In genomic region chr15:58705105-58705504, GRCh38 we compare ENCODE assay signal across 22 cellular contexts. TPM values are rescaled to one million over a fixed set of nuclear protein-coding genes. Genes with fewer than 3 reads are reported as not detected.
DNase-seq lines count a peak whose midpoint lies in the region; ATAC-seq and TF ChIP-seq lines count a peak whose summit lies in the region.
"Had no signal": no experiment of that assay in that cellular context is flagged by ENCODE, and none has a peak within 500 bp of the region (broad histone marks: within the 10 kb centered on the region; RNA-seq: fewer than 3 reads in every experiment).

No MANE protein-coding gene starts in this region.

- POLR2A ChIA-PET in PC-3 (lab: Charles Lee; ENCODE audit: unreplicated experiment) = interaction anchor here (0.5 kb wide), 1 partner anchor 65 kb away, joined by 3 read pairs; no protein-coding TSS in a partner anchor

- H3F3A ChIP-seq in PC-3 (ENCODE audit: low read length, unreplicated experiment) = no peaks in the 10 kb centered on the region

- H3K4me3 Mint-ChIP-seq in mesothelial cell of epicardium = no peak overlapping the region
- no peak overlapping the region for H3K4me3 Mint-ChIP-seq in activated CD4-positive, alpha-beta T cell treated with anti-CD3 and anti-CD28 coated beads, Interleukin-2, amount 10 ng/mL, durations not matched to agents 24 days and 14 days
- H3K4me3 Mint-ChIP-seq: CD14-positive monocyte; CD4-positive, alpha-beta memory T cell; GM23338; IgD-negative memory B cell had no signal

- no peak for TF ChIP-seq POLR2A in body of pancreas (IDR thresholded peaks at IDR 0.05)

- H4K20me1 ChIP-seq in PC-3 (ENCODE audit: low read length) = no peaks in the 10 kb centered on the region

- H3K27me3 Mint-ChIP-seq in mesothelial cell of epicardium (ENCODE audit: low read depth) = no peaks in the 10 kb centered on the region
- H3K27me3 Mint-ChIP-seq in activated CD4-positive, alpha-beta T cell treated with anti-CD3 and anti-CD28 coated beads, Interleukin-2, amount 10 ng/mL, durations not matched to agents 24 days and 14 days = no peaks in the 10 kb centered on the region
- H3K27me3 Mint-ChIP-seq: CD4-positive, alpha-beta memory T cell; IgD-negative memory B cell had no signal

- H3K4me3 ChIP-seq in PC-3 (ENCODE audit: low read length) (no peak overlapping the region), astrocyte of the spinal cord (ENCODE audit: low read depth, low read length) (no peak overlapping the region), body of pancreas (no peak overlapping the region)
- H3K4me3 ChIP-seq: A549, BLaER1, GM12878, GM23338 had no signal

- H3K4me1 ChIP-seq in PC-3 (ENCODE audit: insufficient read depth, low read length) (peaks cover 6% of the 10 kb centered on the region), body of pancreas (no peaks in the 10 kb centered on the region)

- 60 to 63% methylated on average over 2 of the region's 2 CpGs for WGBS in body of pancreas, 2 donors

- peaks cover 10% of the 10 kb centered on the region; the same call in 1 of the 2 replicates for H3K79me2 ChIP-seq in PC-3 (ENCODE audit: low read length)

- TF ChIP-seq CTCF in PC-3 (conservative IDR thresholded peaks at IDR 0.05; ENCODE audit: low read depth, low read length) (no peak), astrocyte of the spinal cord (IDR thresholded peaks at IDR 0.05; ENCODE audit: low read depth, low read length) (no peak), mesothelial cell of epicardium (IDR thresholded peaks at IDR 0.05; ENCODE audit: unreplicated experiment) (no peak), body of pancreas (IDR thresholded peaks at IDR 0.05) (no peak)

- ATAC-seq in PC-3 = peak; percentile 50; the same call in 1 of the 2 replicates
- ATAC-seq in body of pancreas = no peak
- ATAC-seq: A549, GM12878, GM23338, HepG2 had no signal

- BruUV-seq in PC-3 (replicated peaks; lab: Mats Ljungman, UMichigan) = no TSS peak

- H3K9me3 ChIP-seq in PC-3 (ENCODE audit: low read length) (no peaks in the 10 kb centered on the region), body of pancreas (no peaks in the 10 kb centered on the region)
- H3K9me3 ChIP-seq: A549 had no signal

- H3K36me3 Mint-ChIP-seq in mesothelial cell of epicardium = peaks cover 40% of the 10 kb centered on the region
- peaks cover 69% of the 10 kb centered on the region for H3K36me3 Mint-ChIP-seq in activated CD4-positive, alpha-beta T cell treated with anti-CD3 and anti-CD28 coated beads, Interleukin-2, amount 10 ng/mL, durations not matched to agents 24 days and 14 days (ENCODE audit: low read depth)

- intact Hi-C loops in PC-3 (cut with micrococcal nuclease) (no loop called here), body of pancreas (cut with DNase I) (no loop called here)
- intact Hi-C loops in activated CD4-positive, alpha-beta T cell treated with anti-CD3 and anti-CD28 coated beads, Interleukin-2, amount 10 ng/mL, durations not matched to agents 24 days and 14 days (cut with micrococcal nuclease) = loop anchor here (5.0 to 10.0 kb wide), 2 partner anchors 42 to 110 kb away; partner anchors contain the start of gene ADAM10

- H3K9ac ChIP-seq in PC-3 (ENCODE audit: low read length) = no peak overlapping the region
- H3K9ac ChIP-seq: BLaER1 had no signal

- H2AFZ ChIP-seq in PC-3 (ENCODE audit: low read length) = no peak overlapping the region
- H2AFZ ChIP-seq: GM23338 had no signal

- H3K9me3 Mint-ChIP-seq in mesothelial cell of epicardium = peaks cover 11% of the 10 kb centered on the region
- H3K9me3 Mint-ChIP-seq in activated CD4-positive, alpha-beta T cell treated with anti-CD3 and anti-CD28 coated beads, Interleukin-2, amount 10 ng/mL, durations not matched to agents 24 days and 14 days = peaks cover 10% of the 10 kb centered on the region

- in situ Hi-C loops in astrocyte of the spinal cord (cut with HindIII; ENCODE audit: low sequenced_read_pairs) = no loop called here

- no peaks in the 10 kb centered on the region for H3K9me2 ChIP-seq in PC-3 (replicated peaks; ENCODE audit: low read length)

- peaks cover 7% of the 10 kb centered on the region for H3K4me1 Mint-ChIP-seq in mesothelial cell of epicardium
- H3K4me1 Mint-ChIP-seq in activated CD4-positive, alpha-beta T cell treated with anti-CD3 and anti-CD28 coated beads, Interleukin-2, amount 10 ng/mL, durations not matched to agents 24 days and 14 days = peaks cover 40% of the 10 kb centered on the region
- H3K4me1 Mint-ChIP-seq: GM23338 had no signal

- H3K27me3 ChIP-seq in PC-3 (ENCODE audit: low read length) (no peaks in the 10 kb centered on the region), body of pancreas (no peaks in the 10 kb centered on the region)
- H3K27me3 ChIP-seq: BLaER1 had no signal

- peak overlapping the region; percentile 12 for H3K27ac Mint-ChIP-seq in mesothelial cell of epicardium
- H3K27ac Mint-ChIP-seq in activated CD4-positive, alpha-beta T cell treated with anti-CD3 and anti-CD28 coated beads, Interleukin-2, amount 10 ng/mL, durations not matched to agents 24 days and 14 days = no peak overlapping the region
- H3K27ac Mint-ChIP-seq: GM23338, IgD-negative memory B cell had no signal

- CTCF ChIA-PET in PC-3 (lab: Charles Lee) = no interaction called here

- H3K36me3 ChIP-seq in PC-3 (ENCODE audit: low read depth, low read length) (peaks cover 3% of the 10 kb centered on the region; the same call in 1 of the 2 replicates), body of pancreas (replicated peaks in 1 of 2; ENCODE audit: insufficient read depth in 1 of 2, low read depth in 2 of 2) (no peaks in the 10 kb centered on the region)

- no peak overlapping the region for H3K4me2 ChIP-seq in PC-3 (ENCODE audit: low read length)
- H3K4me2 ChIP-seq: A549, BLaER1, GM23338 had no signal

- DNase-seq in PC-3 (peak; percentile 24), astrocyte of the spinal cord (ENCODE audit: low read depth, low spot score) (peak; percentile 31), mesothelial cell of epicardium (ENCODE audit: low spot score in 2 of 2, unreplicated experiment in 2 of 2) (no peak), stromal cell of bone marrow (ENCODE audit: low read depth) (peak; percentile 36), body of pancreas (no peak), GM19240 (ENCODE audit: insufficient read length, low spot score) (no peak)
- DNase-seq in activated CD4-positive, alpha-beta T cell treated with anti-CD3 and anti-CD28 coated beads, Interleukin-2, amount 10 ng/mL, durations not matched to agents 24 days and 14 days = no peak
- DNase-seq: CD4-positive, alpha-beta memory T cell; COR-L47; DMS 273 treated with DMSO at 0.1 percent for 48 hours; DMS53; DND-41; EL; HCEC 1CT; KBM-7 had no signal

- H3K27ac ChIP-seq in PC-3 (ENCODE audit: low read length) (no peak overlapping the region), body of pancreas (no peak overlapping the region)
- H3K27ac ChIP-seq: A549, BLaER1 had no signal

RNA-seq across cellular contexts. Expression of gene ADAM10, which starts 44.4 kb away (rescaled TPM):
- total RNA-seq in PC-3 (2014; rRNA removed) (91.3 and 96.8 TPM in 2 replicates), mesothelial cell of epicardium (176 to 190 TPM (median 181 TPM) in 3 replicates), body of pancreas (10 to 100 TPM; 29.1 to 35.6 TPM)
- total RNA-seq in activated CD4-positive, alpha-beta T cell treated with anti-CD3 and anti-CD28 coated beads, Interleukin-2, amount 10 ng/mL, durations not matched to agents 24 days and 14 days = 103 and 111 TPM in 2 replicates

Comparison
In these comparisons a context has a peak if more than half of its experiments do, and no peak if none do; other contexts are left out.
1. DNase-seq: peak in PC-3 (single experiment), astrocyte of the spinal cord (single experiment) and stromal cell of bone marrow (single experiment); none in mesothelial cell of epicardium (0 of 2), body of pancreas (0 of 4), GM19240 (single experiment) and activated CD4-positive, alpha-beta T cell treated with anti-CD3 and anti-CD28 coated beads, Interleukin-2, amount 10 ng/mL, durations not matched to agents 24 days and 14 days (single experiment).